7 cellular contexts compared by ENCODE assay signal in genomic region chr22:23767673-23768548, GRCh38. TPM values are rescaled to one million over a fixed set of nuclear protein-coding genes. Genes with fewer than 3 reads are reported as not detected.
DNase-seq lines count a peak whose midpoint lies in the region; ATAC-seq and TF ChIP-seq lines count a peak whose summit lies in the region.

CHCHD10 (minus strand) TSS chr22:23767972; CDS start chr22:23767874, 98 bp downstream.

- ATAC-seq in HG03521 (IDR thresholded peaks at IDR 0.05; ENCODE audit: unreplicated experiment) (peak; percentile 54), esophagus mucosa (peak; percentile 61)

- peak within 1 kb of the TSS; percentile 91 for H3K4me3 ChIP-seq in GM12875 (ENCODE audit: low read depth, low read length)
- H3K4me3 ChIP-seq in OCI-LY3 (ENCODE audit: low read length), result peak within 1 kb of the TSS; percentile 94
- H3K4me3 ChIP-seq in muscle layer of colon (ENCODE audit: low read depth in 1 of 2, low read length in 2 of 2), result peak within 1 kb of the TSS; percentile 59 to 77

- H3K4me1 ChIP-seq in OCI-LY3 (ENCODE audit: low read length) (peaks cover 34% of the 10 kb centered on the region), muscle layer of colon (ENCODE audit: insufficient read depth, low read length) (peaks cover 28% of the 10 kb centered on the region)

- H3K27ac ChIP-seq in OCI-LY3 (ENCODE audit: low read length) (peak within 1 kb of the TSS; percentile 46), muscle layer of colon (ENCODE audit: low read depth, low read length) (peak within 1 kb of the TSS; percentile 94)

- DNase-seq in activated T-cell treated with anti-CD3 and anti-CD28 coated beads, Interleukin-2, amount 50 U/mL, for 1 hour, result peak; percentile 82
- peak; percentile 62 for DNase-seq in stimulated activated CD8-positive, alpha-beta memory T cell treated with anti-CD3 and anti-CD28 coated beads, Interleukin-7, amount 100 ng/mL, for 24 hours (ENCODE audit: low read depth)

- H3K27me3 ChIP-seq in OCI-LY3 (ENCODE audit: low read depth, low read length) (no peaks in the 10 kb centered on the region), muscle layer of colon (ENCODE audit: control insufficient read depth in 1 of 2, insufficient read depth in 2 of 2, low read length in 2 of 2) (no peaks in the 10 kb centered on the region)

- H4K20me1 ChIP-seq in OCI-LY3 (ENCODE audit: insufficient read depth, low read length), result peaks cover 12% of the 10 kb centered on the region

- H2AFZ ChIP-seq in OCI-LY3 (ENCODE audit: low read depth, low read length), result peak within 1 kb of the TSS; percentile 89

- H3K9ac ChIP-seq in OCI-LY3 (ENCODE audit: low read length) (peak within 1 kb of the TSS; percentile 80), muscle layer of colon (ENCODE audit: low read length) (peak within 1 kb of the TSS; percentile 71)

- H3K4me2 ChIP-seq in OCI-LY3 (ENCODE audit: low read length), result peak within 1 kb of the TSS; percentile 96

- H3K9me3 ChIP-seq in OCI-LY3 (ENCODE audit: insufficient read depth, low read length) (no peaks in the 10 kb centered on the region), muscle layer of colon (ENCODE audit: low read length) (no peaks in the 10 kb centered on the region)

- TF ChIP-seq CTCF in GM12875 (IDR thresholded peaks at IDR 0.05; ENCODE audit: borderline replicate concordance, insufficient read depth, low read depth, low read length) (peak; percentile 82), OCI-LY3 (IDR thresholded peaks at IDR 0.05; ENCODE audit: low read depth, low read length) (peak; percentile 58)

- H3K36me3 ChIP-seq in OCI-LY3 (replicated peaks; ENCODE audit: low read depth, low read length) (peaks cover 27% of the 10 kb centered on the region), muscle layer of colon (ENCODE audit: insufficient read depth, low read length) (no peaks in the 10 kb centered on the region)

- peaks cover 27% of the 10 kb centered on the region for H3K79me2 ChIP-seq in OCI-LY3 (ENCODE audit: low read length)

RNA-seq across cellular contexts. Expression of gene CHCHD10, which starts in this region (rescaled TPM):
- total RNA-seq in esophagus mucosa, result 124 TPM

Comparison
In these comparisons a context has a peak if more than half of its experiments do, and no peak if none do; other contexts are left out.
1. Peak in every context shown above with its lines: DNase-seq, ATAC-seq, H3K4me3 ChIP-seq and H3K27ac ChIP-seq.